ENCODE assay signal across 8 cellular contexts in genomic region chr13:42875448-42876269, GRCh38.
A peak's percentile ranks its signal among the peaks of the same experiment; 100 is the strongest.
DNase-seq lines count a peak whose midpoint lies in the region; ATAC-seq and TF ChIP-seq lines count a peak whose summit lies in the region.

No MANE protein-coding gene starts in this region.

- no peaks in the 10 kb centered on the region for H3K9me3 Mint-ChIP-seq in stimulated activated naive CD8-positive, alpha-beta T cell treated with anti-CD3 and anti-CD28 coated beads, Interleukin-15, amount 100 ng/mL, for 72 hours

- peaks cover 7% of the 10 kb centered on the region for H3K4me1 ChIP-seq in upper lobe of right lung

- no peaks in the 10 kb centered on the region for H3K27me3 ChIP-seq in upper lobe of right lung

- intact Hi-C loops in upper lobe of right lung (cut with DNase I), result no loop called here

- no peak for TF ChIP-seq CTCF in upper lobe of right lung (IDR thresholded peaks at IDR 0.05)

- H3K27ac ChIP-seq in upper lobe of right lung, result no peak overlapping the region

- H3K27ac Mint-ChIP-seq in stimulated activated naive CD8-positive, alpha-beta T cell treated with anti-CD3 and anti-CD28 coated beads, Interleukin-15, amount 100 ng/mL, for 72 hours, result no peak overlapping the region

- peaks cover 33% of the 10 kb centered on the region for H3K27me3 Mint-ChIP-seq in stimulated activated naive CD8-positive, alpha-beta T cell treated with anti-CD3 and anti-CD28 coated beads, Interleukin-15, amount 100 ng/mL, for 72 hours

- no peaks in the 10 kb centered on the region for H3K9me3 ChIP-seq in upper lobe of right lung

- H3K4me3 ChIP-seq in upper lobe of right lung, result no peak overlapping the region

- no peaks in the 10 kb centered on the region for H3K4me1 Mint-ChIP-seq in stimulated activated naive CD8-positive, alpha-beta T cell treated with anti-CD3 and anti-CD28 coated beads, Interleukin-15, amount 100 ng/mL, for 72 hours

- peak; percentile 20 for ATAC-seq in stimulated activated naive CD8-positive, alpha-beta T cell treated with anti-CD3 and anti-CD28 coated beads, Interleukin-15, amount 100 ng/mL, for 72 hours
- no peak for ATAC-seq in stimulated activated naive CD8-positive, alpha-beta T cell treated with anti-CD3 and anti-CD28 coated beads, Interleukin-15, Interleukin-2, amounts not matched to agents 100 U/mL and 50 U/mL, for 24 hours
- ATAC-seq in HG03565 (IDR thresholded peaks at IDR 0.05; ENCODE audit: unreplicated experiment) (peak; percentile 15), upper lobe of right lung (no peak), GM21786 (IDR thresholded peaks at IDR 0.05; ENCODE audit: unreplicated experiment) (no peak)

- H3K4me3 Mint-ChIP-seq in stimulated activated naive CD8-positive, alpha-beta T cell treated with anti-CD3 and anti-CD28 coated beads, Interleukin-15, amount 100 ng/mL, for 72 hours, result no peak overlapping the region

- no peak for DNase-seq in stimulated activated naive CD8-positive, alpha-beta T cell treated with anti-CD3 and anti-CD28 coated beads, Interleukin-15, amount 100 ng/mL, for 72 hours
- DNase-seq in stimulated activated naive CD8-positive, alpha-beta T cell treated with anti-CD3 and anti-CD28 coated beads, Interleukin-15, Interleukin-2, amounts not matched to agents 100 U/mL and 50 U/mL, for 24 hours, result no peak
- peak; percentile 52 for DNase-seq in ecto neural progenitor cell (ENCODE audit: low spot score)
- no peak for DNase-seq in SHP77 treated with DMSO at 0.1 percent for 48 hours (lab: John Stamatoyannopoulos, UW)
- no peak for DNase-seq in upper lobe of right lung
- no peak for DNase-seq in DMS79 treated with DMSO at 0.1 percent for 48 hours (lab: John Stamatoyannopoulos, UW)

- H3K36me3 ChIP-seq in upper lobe of right lung, result no peaks in the 10 kb centered on the region

Comparison
In these comparisons a context has a peak if more than half of its experiments do, and no peak if none do; other contexts are left out.
1. ATAC-seq: peak in stimulated activated naive CD8-positive, alpha-beta T cell treated with anti-CD3 and anti-CD28 coated beads, Interleukin-15, amount 100 ng/mL, for 72 hours (single experiment) and HG03565 (single experiment); none in stimulated activated naive CD8-positive, alpha-beta T cell treated with anti-CD3 and anti-CD28 coated beads, Interleukin-15, Interleukin-2, amounts not matched to agents 100 U/mL and 50 U/mL, for 24 hours (single experiment), upper lobe of right lung (single experiment) and GM21786 (single experiment).